9 cellular contexts compared by ENCODE assay signal in genomic region chr7:104627516-104627915, GRCh38.
A peak's percentile ranks its signal among the peaks of the same experiment; 100 is the strongest.
DNase-seq lines count a peak whose midpoint lies in the region; ATAC-seq and TF ChIP-seq lines count a peak whose summit lies in the region.
"Had no signal": no experiment of that assay in that cellular context is flagged by ENCODE, and none has a peak within 500 bp of the region (broad histone marks: within the 10 kb centered on the region; RNA-seq: fewer than 3 reads in every experiment).

No MANE protein-coding gene starts in this region.

- H3K36me3 ChIP-seq in NT2/D1 (ENCODE audit: insufficient read depth, insufficient read length, low read length) (no peaks in the 10 kb centered on the region), neural progenitor cell (no peaks in the 10 kb centered on the region), prostate gland (no peaks in the 10 kb centered on the region)

- H4K20me1 ChIP-seq in neural progenitor cell (ENCODE audit: low read depth): no peaks in the 10 kb centered on the region

- ATAC-seq in GM21360 (IDR thresholded peaks at IDR 0.05; ENCODE audit: unreplicated experiment): no peak

- intact Hi-C loops in prostate gland (cut with DNase I): no loop called here

- no peaks in the 10 kb centered on the region for H3K36me3 Mint-ChIP-seq in neural progenitor cell

- no peaks in the 10 kb centered on the region for H3K27me3 ChIP-seq in NT2/D1 (ENCODE audit: insufficient read depth, insufficient read length)
- no peaks in the 10 kb centered on the region for H3K27me3 ChIP-seq in neural progenitor cell
- H3K27me3 ChIP-seq in prostate gland (replicated peaks; ENCODE audit: insufficient read depth): no peaks in the 10 kb centered on the region

- H3K9me3 ChIP-seq in NT2/D1 (ENCODE audit: insufficient read depth, low read length) (no peaks in the 10 kb centered on the region), neural progenitor cell (ENCODE audit: low read depth) (no peaks in the 10 kb centered on the region), prostate gland (no peaks in the 10 kb centered on the region)

- H3K4me3 ChIP-seq in NT2/D1 (ENCODE audit: insufficient read length, low read depth): no peak overlapping the region
- H3K4me3 ChIP-seq in neural progenitor cell: no peak overlapping the region
- no peak overlapping the region for H3K4me3 ChIP-seq in prostate gland

- no peak overlapping the region for H2AFZ ChIP-seq in neural progenitor cell (replicated peaks)

- H3K4me2 ChIP-seq in neural progenitor cell: no peak overlapping the region

- DNase-seq in DMS53 (lab: John Stamatoyannopoulos, UW) (peak; percentile 41), DMS53 treated with DMSO at 0.1 percent for 48 hours (lab: John Stamatoyannopoulos, UW; ENCODE audit: unreplicated experiment) (no peak), NT2/D1 (ENCODE audit: low read depth, low spot score) (peak; percentile 18), ecto neural progenitor cell (ENCODE audit: low spot score) (peak; percentile 51), neural progenitor cell (ENCODE audit: low spot score) (peak; percentile 67), prostate gland (ENCODE audit: low spot score) (no peak)
- DNase-seq in activated CD4-positive, CD25-positive, alpha-beta regulatory T cell (lab: John Stamatoyannopoulos, UW): no peak
- DNase-seq: NCI-H1694 had no signal

- no peaks in the 10 kb centered on the region for H3K4me1 Mint-ChIP-seq in neural progenitor cell

- H3F3A ChIP-seq in neural progenitor cell (ENCODE audit: low read depth): no peaks in the 10 kb centered on the region

- H3K4me1 ChIP-seq in NT2/D1 (ENCODE audit: insufficient read depth, insufficient read length) (no peaks in the 10 kb centered on the region), neural progenitor cell (no peaks in the 10 kb centered on the region), prostate gland (replicated peaks) (no peaks in the 10 kb centered on the region)

- 2% methylated on average over 2 of the region's 2 CpGs for WGBS in prostate gland

- TF ChIP-seq CTCF in neural progenitor cell (IDR thresholded peaks at IDR 0.05): no peak
- TF ChIP-seq CTCF in prostate gland (IDR thresholded peaks at IDR 0.05): no peak

- no peak overlapping the region for H3K4me3 Mint-ChIP-seq in neural progenitor cell

- H3K27ac ChIP-seq in neural progenitor cell: no peak overlapping the region
- no peak overlapping the region for H3K27ac ChIP-seq in prostate gland

- no peak overlapping the region for H3K9ac ChIP-seq in NT2/D1 (ENCODE audit: insufficient read length, low read depth)
- H3K9ac ChIP-seq in neural progenitor cell: no peak overlapping the region

- no peaks in the 10 kb centered on the region for H3K27me3 Mint-ChIP-seq in neural progenitor cell (ENCODE audit: insufficient read depth, low read depth)

- no peak overlapping the region for H3K27ac Mint-ChIP-seq in neural progenitor cell

- TF ChIP-seq POLR2A in prostate gland (IDR thresholded peaks at IDR 0.05): no peak

- no peaks in the 10 kb centered on the region for H3K9me3 Mint-ChIP-seq in neural progenitor cell

- no peaks in the 10 kb centered on the region for H3K79me2 ChIP-seq in neural progenitor cell (ENCODE audit: low read depth)

Comparison
In these comparisons a context has a peak if more than half of its experiments do, and no peak if none do; other contexts are left out.
1. DNase-seq: peak in DMS53 (single experiment), NT2/D1 (single experiment), ecto neural progenitor cell (single experiment) and neural progenitor cell (single experiment); none in DMS53 treated with DMSO at 0.1 percent for 48 hours (single experiment), prostate gland (single experiment) and activated CD4-positive, CD25-positive, alpha-beta regulatory T cell (0 of 4).